1 cellular context compared by ENCODE assay signal in genomic region chr12:124373701-124374100, GRCh38.
TF ChIP-seq lines count a peak whose summit lies in the region.

No MANE protein-coding gene starts in this region.

TF ChIP-seq in K562, 482 proteins besides CTCF, POLR2A, EP300 and RAD21:
- 0 out of 2 replicates have a peak, but pooled peaks have one; percentile 19 for TF ChIP-seq HNRNPL (IDR thresholded peaks at IDR 0.05; ENCODE audit: low read depth, low read length)
